ENCODE assay signal across 20 cellular contexts in genomic region chr1:92123868-92124267, GRCh38. TPM values are rescaled to one million over a fixed set of nuclear protein-coding genes. Genes with fewer than 3 reads are reported as not detected.
DNase-seq lines count a peak whose midpoint lies in the region; ATAC-seq and TF ChIP-seq lines count a peak whose summit lies in the region.
"Had no signal": no experiment of that assay in that cellular context is flagged by ENCODE, and none has a peak within 500 bp of the region (broad histone marks: within the 10 kb centered on the region; RNA-seq: fewer than 3 reads in every experiment).

No MANE protein-coding gene starts in this region.

- no peaks in the 10 kb centered on the region for H3K27me3 ChIP-seq in Loucy (ENCODE audit: insufficient read depth, low read length, poor library complexity, severe bottlenecking)
- H3K27me3 ChIP-seq in naive thymus-derived CD4-positive, alpha-beta T cell (ENCODE audit: control insufficient read depth in 2 of 2, insufficient read depth in 2 of 2, low read length in 2 of 2) = no peaks in the 10 kb centered on the region
- H3K27me3 ChIP-seq: body of pancreas, dorsolateral prefrontal cortex, esophagus squamous epithelium had no signal

- no peaks in the 10 kb centered on the region for H4K20me1 ChIP-seq in Loucy (ENCODE audit: insufficient read depth, low read length, poor library complexity, severe bottlenecking)

- no peak for TF ChIP-seq CTCF in Loucy (conservative IDR thresholded peaks at IDR 0.05; ENCODE audit: low read length)

- H2AFZ ChIP-seq in Loucy (ENCODE audit: low read length) = peak overlapping the region; percentile 41; the same call in 1 of the 2 replicates

- ATAC-seq in activated T-helper 17 cell treated with anti-CD3 and anti-CD28 coated beads, Interleukin-2, amount 50 U/mL, for 72 hours (replicated peaks) = peak; percentile 19
- ATAC-seq in naive thymus-derived CD4-positive, alpha-beta T cell = no peak
- ATAC-seq in HG02870 (IDR thresholded peaks at IDR 0.05; ENCODE audit: unreplicated experiment) = no peak
- ATAC-seq: body of pancreas, Panc1, SK-N-SH treated with all-trans-retinoic acid at 6 μM for 48 hours, WTC11 had no signal

- no peaks in the 10 kb centered on the region for H3K27me3 Mint-ChIP-seq in activated naive CD4-positive, alpha-beta T cell treated with anti-CD3 and anti-CD28 coated beads, Interleukin-2, amount 10 ng/mL, durations not matched to agents 7 days and 5 days
- no peaks in the 10 kb centered on the region for H3K27me3 Mint-ChIP-seq in activated T-helper 17 cell treated with anti-CD3 and anti-CD28 coated beads, Interleukin-2, amount 50 U/mL, for 72 hours
- H3K27me3 Mint-ChIP-seq in naive thymus-derived CD4-positive, alpha-beta T cell = no peaks in the 10 kb centered on the region
- H3K27me3 Mint-ChIP-seq: IgD-negative memory B cell had no signal

- H3K4me2 ChIP-seq in Loucy (ENCODE audit: low read depth, low read length, poor library complexity, severe bottlenecking) = peak overlapping the region; percentile 75

- POLR2A ChIA-PET in naive thymus-derived CD4-positive, alpha-beta T cell (lab: Charles Lee) = interaction anchor here (0.6 kb wide), 1 partner anchor 19 kb away, joined by 3 read pairs; no protein-coding TSS in a partner anchor

- H3K4me1 ChIP-seq in Loucy (ENCODE audit: insufficient read depth, low read length, poor library complexity, severe bottlenecking) = peaks cover 32% of the 10 kb centered on the region
- H3K4me1 ChIP-seq in naive thymus-derived CD4-positive, alpha-beta T cell (ENCODE audit: control insufficient read depth in 2 of 2, insufficient read depth in 2 of 2, low read length in 2 of 2) = no peaks in the 10 kb centered on the region
- H3K4me1 ChIP-seq: body of pancreas, esophagus squamous epithelium had no signal

- H3K27ac ChIP-seq in naive thymus-derived CD4-positive, alpha-beta T cell (ENCODE audit: low read depth, low read length) = no peak overlapping the region
- H3K27ac ChIP-seq: body of pancreas, dorsolateral prefrontal cortex, esophagus squamous epithelium had no signal

- no peaks in the 10 kb centered on the region for H3K9me3 ChIP-seq in Loucy (ENCODE audit: insufficient read depth, low read depth, low read length)
- H3K9me3 ChIP-seq in naive thymus-derived CD4-positive, alpha-beta T cell (ENCODE audit: control insufficient read depth in 2 of 3, low read length in 3 of 3) = no peaks in the 10 kb centered on the region
- H3K9me3 ChIP-seq: body of pancreas, esophagus squamous epithelium had no signal

- H3K4me1 Mint-ChIP-seq in activated naive CD4-positive, alpha-beta T cell treated with anti-CD3 and anti-CD28 coated beads, Interleukin-2, amount 10 ng/mL, durations not matched to agents 7 days and 5 days = peaks cover 7% of the 10 kb centered on the region
- H3K4me1 Mint-ChIP-seq in activated T-helper 17 cell treated with anti-CD3 and anti-CD28 coated beads, Interleukin-2, amount 50 U/mL, for 72 hours = no peaks in the 10 kb centered on the region
- H3K4me1 Mint-ChIP-seq in naive thymus-derived CD4-positive, alpha-beta T cell = peaks cover 0 to 18% (median 8%) of the 10 kb centered on the region in 7 donors
- H3K4me1 Mint-ChIP-seq: IgD-negative memory B cell, WTC11 had no signal

- H3K9me2 ChIP-seq in Loucy (replicated peaks; ENCODE audit: low read depth, low read length) = no peaks in the 10 kb centered on the region

- peak overlapping the region; percentile 10 for H3K27ac Mint-ChIP-seq in activated naive CD4-positive, alpha-beta T cell treated with anti-CD3 and anti-CD28 coated beads, Interleukin-2, amount 10 ng/mL, durations not matched to agents 7 days and 5 days
- H3K27ac Mint-ChIP-seq in activated T-helper 17 cell treated with anti-CD3 and anti-CD28 coated beads, Interleukin-2, amount 50 U/mL, for 72 hours = no peak overlapping the region
- H3K27ac Mint-ChIP-seq in naive thymus-derived CD4-positive, alpha-beta T cell = peak overlapping the region in 1 of 9 donors; percentile 7
- H3K27ac Mint-ChIP-seq: IgD-negative memory B cell, WTC11 had no signal

- H3K79me2 ChIP-seq in Loucy (ENCODE audit: insufficient read depth, low read length) = no peaks in the 10 kb centered on the region

- DNase-seq in activated naive CD4-positive, alpha-beta T cell treated with anti-CD3 and anti-CD28 coated beads, Interleukin-2, amount 10 ng/mL, durations not matched to agents 7 days and 5 days = no peak
- no peak for DNase-seq in activated naive CD4-positive, alpha-beta T cell (lab: John Stamatoyannopoulos, UW)
- peak in 1 of 9 donors; percentile 2 for DNase-seq in naive thymus-derived CD4-positive, alpha-beta T cell
- DNase-seq in effector CD8-positive, alpha-beta T cell (lab: John Stamatoyannopoulos, UW) = no peak
- no peak for DNase-seq in posterior cingulate gyrus
- DNase-seq: body of pancreas, dorsolateral prefrontal cortex, esophagus squamous epithelium, head of caudate nucleus, NCI-H1048, NCI-H69, substantia nigra had no signal

- no peaks in the 10 kb centered on the region for H3K9me3 Mint-ChIP-seq in activated naive CD4-positive, alpha-beta T cell treated with anti-CD3 and anti-CD28 coated beads, Interleukin-2, amount 10 ng/mL, durations not matched to agents 7 days and 5 days
- H3K9me3 Mint-ChIP-seq in activated T-helper 17 cell treated with anti-CD3 and anti-CD28 coated beads, Interleukin-2, amount 50 U/mL, for 72 hours = no peaks in the 10 kb centered on the region
- H3K9me3 Mint-ChIP-seq in naive thymus-derived CD4-positive, alpha-beta T cell = no peaks in the 10 kb centered on the region
- H3K9me3 Mint-ChIP-seq: IgD-negative memory B cell, WTC11 had no signal

- H3K4me3 Mint-ChIP-seq in activated naive CD4-positive, alpha-beta T cell treated with anti-CD3 and anti-CD28 coated beads, Interleukin-2, amount 10 ng/mL, durations not matched to agents 7 days and 5 days = no peak overlapping the region
- peak overlapping the region; percentile 25 for H3K4me3 Mint-ChIP-seq in activated T-helper 17 cell treated with anti-CD3 and anti-CD28 coated beads, Interleukin-2, amount 50 U/mL, for 72 hours
- peak overlapping the region in 9 of 10 donors; percentile 27 to 69 (median 51) for H3K4me3 Mint-ChIP-seq in naive thymus-derived CD4-positive, alpha-beta T cell
- H3K4me3 Mint-ChIP-seq: IgD-negative memory B cell, WTC11 had no signal

- peaks cover 9% of the 10 kb centered on the region; the same call in 1 of the 2 replicates for H3F3A ChIP-seq in Loucy (ENCODE audit: low read depth)

- CTCF ChIA-PET in activated naive CD4-positive, alpha-beta T cell treated with anti-CD3 and anti-CD28 coated beads, Interleukin-2, amount 10 ng/mL, durations not matched to agents 7 days and 5 days (lab: Charles Lee) = interaction anchor here (1.2 kb wide), 1 partner anchor 43 kb away, joined by 4 read pairs; no protein-coding TSS in a partner anchor
- CTCF ChIA-PET in naive thymus-derived CD4-positive, alpha-beta T cell (lab: Charles Lee) = interaction anchor here (0.8 kb wide), 1 partner anchor 22 kb away, joined by 3 read pairs; no protein-coding TSS in a partner anchor

- no peaks in the 10 kb centered on the region for H3K36me3 ChIP-seq in Loucy (ENCODE audit: insufficient read depth, low read length)
- no peaks in the 10 kb centered on the region for H3K36me3 ChIP-seq in naive thymus-derived CD4-positive, alpha-beta T cell (ENCODE audit: control insufficient read depth in 2 of 3, insufficient read depth in 3 of 3, low read length in 3 of 3)
- H3K36me3 ChIP-seq: esophagus squamous epithelium had no signal

- intact Hi-C loops in naive thymus-derived CD4-positive, alpha-beta T cell (cut with micrococcal nuclease) = no loop called here
- intact Hi-C loops in posterior cingulate gyrus (cut with DNase I) = no loop called here

- H3K36me3 Mint-ChIP-seq in activated naive CD4-positive, alpha-beta T cell treated with anti-CD3 and anti-CD28 coated beads, Interleukin-2, amount 10 ng/mL, durations not matched to agents 7 days and 5 days = no peaks in the 10 kb centered on the region
- no peaks in the 10 kb centered on the region for H3K36me3 Mint-ChIP-seq in activated T-helper 17 cell treated with anti-CD3 and anti-CD28 coated beads, Interleukin-2, amount 50 U/mL, for 72 hours (ENCODE audit: low read depth)
- peaks cover 0 to 23% (median 9%) of the 10 kb centered on the region in 5 donors for H3K36me3 Mint-ChIP-seq in naive thymus-derived CD4-positive, alpha-beta T cell
- H3K36me3 Mint-ChIP-seq: WTC11 had no signal

- peak overlapping the region; percentile 63 for H3K9ac ChIP-seq in Loucy (ENCODE audit: low read depth, low read length, poor library complexity, severe bottlenecking)

- peak overlapping the region; percentile 65 for H3K4me3 ChIP-seq in Loucy (ENCODE audit: low read length, poor library complexity, severe bottlenecking)
- H3K4me3 ChIP-seq in naive thymus-derived CD4-positive, alpha-beta T cell (ENCODE audit: low read length) = no peak overlapping the region
- H3K4me3 ChIP-seq: body of pancreas, dorsolateral prefrontal cortex, esophagus squamous epithelium had no signal

RNA-seq across cellular contexts. Expression of gene BTBD8, which starts 43.7 kb away (rescaled TPM):
- total RNA-seq in activated T-helper 17 cell treated with anti-CD3 and anti-CD28 coated beads, Interleukin-2, amount 50 U/mL, for 72 hours = 1 to 10 TPM; 1.4 to 2.6 TPM
- total RNA-seq in naive thymus-derived CD4-positive, alpha-beta T cell = 10 to 100 TPM in 1 of 5 experiments, 1 to 10 TPM in 4; 2.4 to 11.4 (median 5.3) TPM
- polyA plus RNA-seq in naive thymus-derived CD4-positive, alpha-beta T cell = 1 to 10 TPM; 1.7 to 1.9 TPM

RNA-seq across cellular contexts. Expression of gene SETSIP, which starts 48.7 kb away (rescaled TPM):
- not detected for total RNA-seq in activated T-helper 17 cell treated with anti-CD3 and anti-CD28 coated beads, Interleukin-2, amount 50 U/mL, for 72 hours
- total RNA-seq in naive thymus-derived CD4-positive, alpha-beta T cell = not detected
- polyA plus RNA-seq in naive thymus-derived CD4-positive, alpha-beta T cell = not detected
- total RNA-seq: body of pancreas, esophagus squamous epithelium, WTC11 had no signal
- polyA plus RNA-seq: IgD-negative memory B cell, neural cell had no signal
